In genomic region chr21:28221984-28222383, GRCh38 we compare ENCODE assay signal across 36 cellular contexts.
"Had no signal": no experiment of that assay in that cellular context is flagged by ENCODE, and none has a peak within 500 bp of the region (broad histone marks: within the 10 kb centered on the region; RNA-seq: fewer than 3 reads in every experiment).

No MANE protein-coding gene starts in this region.

- H3K9me3 ChIP-seq: adrenal gland, body of pancreas, breast epithelium had no signal

- H3K4me1 Mint-ChIP-seq: activated B cell treated with CpG ODN at 0.5 μM for 24 hours; activated CD4-positive, alpha-beta T cell treated with anti-CD3 and anti-CD28 coated beads for 36 hours; activated CD4-positive, alpha-beta T cell treated with anti-CD3 and anti-CD28 coated beads, Interleukin-2, amount 10 ng/mL, durations not matched to agents 7 days and 5 days; activated naive CD8-positive, alpha-beta T cell treated with anti-CD3 and anti-CD28 coated beads for 36 hours; activated T-helper 17 cell treated with anti-CD3 and anti-CD28 coated beads, Interleukin-2, amount 50 U/mL, for 72 hours had no signal

- H3K4me3 ChIP-seq: adrenal gland, body of pancreas, breast epithelium had no signal

- DNase-seq: activated B cell treated with CpG ODN at 0.5 μM for 24 hours; activated CD4-positive, alpha-beta T cell treated with anti-CD3 and anti-CD28 coated beads for 36 hours; activated CD4-positive, alpha-beta T cell treated with anti-CD3 and anti-CD28 coated beads for 48 hours; activated CD4-positive, alpha-beta T cell treated with anti-CD3 and anti-CD28 coated beads, Interleukin-2, amount 10 ng/mL, durations not matched to agents 7 days and 5 days; activated CD4-positive, alpha-beta T cell treated with anti-CD3 and anti-CD28 coated beads, Interleukin-2, amount 50 U/mL, for 48 hours; activated CD4-positive, CD25-positive, alpha-beta regulatory T cell treated with anti-CD3 and anti-CD28 coated beads, Interleukin-2, amount 50 U/mL, for 72 hours; activated CD8-positive, alpha-beta memory T cell treated with anti-CD3 and anti-CD28 coated beads, Interleukin-2, amount 50 U/mL, for 4 hours; activated CD8-positive, alpha-beta T cell treated with anti-CD3 and anti-CD28 coated beads for 36 hours; activated effector memory CD4-positive, alpha-beta T cell treated with anti-CD3 and anti-CD28 coated beads, Interleukin-2, amount 50 U/mL, for 16 hours; activated gamma-delta T cell treated with Interleukin-2 at 50 U/mL for 16 hours; activated naive CD4-positive, alpha-beta T cell; activated naive CD4-positive, alpha-beta T cell treated with anti-CD3 and anti-CD28 coated beads for 36 hours; activated naive CD4-positive, alpha-beta T cell treated with anti-CD3 and anti-CD28 coated beads, Interleukin-2, amount 50 U/mL, for 16 hours; activated naive CD8-positive, alpha-beta T cell treated with anti-CD3 and anti-CD28 coated beads for 36 hours; activated T-cell treated with anti-CD3 and anti-CD28 coated beads for 4 hours; activated T-cell treated with anti-CD3 and anti-CD28 coated beads, Interleukin-2, amount 50 U/mL, for 1 hour; activated T-cell treated with anti-CD3 and anti-CD28 coated beads, Interleukin-2, amount 50 U/mL, for 4 hours; activated T-cell treated with anti-CD3 and anti-CD28 coated beads, Interleukin-2, amount 50 U/mL, for 72 hours; amniotic stem cell; aorta; body of pancreas; brain microvascular endothelial cell; central memory CD4-positive, alpha-beta T cell; T-helper 1 cell; T-helper 2 cell; T-helper 9 cell had no signal

- H3K27ac ChIP-seq: adrenal gland, body of pancreas, brain microvascular endothelial cell, VCaP had no signal

- H3K9me3 Mint-ChIP-seq: activated CD4-positive, alpha-beta T cell treated with anti-CD3 and anti-CD28 coated beads, Interleukin-2, amount 10 ng/mL, durations not matched to agents 7 days and 5 days; activated CD8-positive, alpha-beta T cell treated with anti-CD3 and anti-CD28 coated beads for 36 hours; activated naive CD4-positive, alpha-beta T cell treated with anti-CD3 and anti-CD28 coated beads for 36 hours; activated naive CD4-positive, alpha-beta T cell treated with anti-CD3 and anti-CD28 coated beads, Interleukin-2, amount 50 U/mL, for 72 hours; activated naive CD8-positive, alpha-beta T cell treated with anti-CD3 and anti-CD28 coated beads for 36 hours; activated T-cell treated with anti-CD3 and anti-CD28 coated beads, Interleukin-2, amount 50 U/mL, for 4 hours; activated T-helper 1 cell treated with anti-CD3 and anti-CD28 coated beads, Interleukin-12 subunit alpha, Interleukin-12 subunit beta, Interleukin-2, Interleukin-4 antibody, amounts not matched to agents 30 ng/mL and 10 ng/mL and 1 ng/mL, durations not matched to agents 14 hours and 24 hours and 36 hours; activated T-helper 17 cell treated with anti-CD3 and anti-CD28 coated beads, Interleukin-2, amount 50 U/mL, for 72 hours; T-helper 1 cell treated with Interleukin-12 subunit alpha and Interleukin-12 subunit beta and Interleukin-4 antibody, amounts not matched to agents 30 μg/mL and 1 μg/mL, for 36 hours; T-helper 2 cell treated with Interferon-gamma antibody and Interleukin-4, amounts not matched to agents 5 μg/mL and 100 μg/mL, for 36 hours had no signal

- H3K27me3 Mint-ChIP-seq: activated B cell treated with CpG ODN at 0.5 μM for 24 hours; activated CD4-positive, alpha-beta T cell treated with anti-CD3 and anti-CD28 coated beads for 36 hours; activated CD4-positive, alpha-beta T cell treated with anti-CD3 and anti-CD28 coated beads, Interleukin-2, amount 10 ng/mL, durations not matched to agents 7 days and 5 days; activated CD8-positive, alpha-beta T cell treated with anti-CD3 and anti-CD28 coated beads for 36 hours; activated naive CD8-positive, alpha-beta T cell treated with anti-CD3 and anti-CD28 coated beads for 36 hours; activated T-helper 17 cell treated with anti-CD3 and anti-CD28 coated beads, Interleukin-2, amount 50 U/mL, for 72 hours had no signal

- H3K4me3 Mint-ChIP-seq: activated B cell treated with CpG ODN at 0.5 μM for 24 hours; activated CD4-positive, alpha-beta T cell treated with anti-CD3 and anti-CD28 coated beads for 36 hours; activated CD4-positive, alpha-beta T cell treated with anti-CD3 and anti-CD28 coated beads, Interleukin-2, amount 10 ng/mL, durations not matched to agents 7 days and 5 days; activated CD8-positive, alpha-beta T cell treated with anti-CD3 and anti-CD28 coated beads for 36 hours; activated naive CD4-positive, alpha-beta T cell treated with anti-CD3 and anti-CD28 coated beads for 36 hours; activated naive CD8-positive, alpha-beta T cell treated with anti-CD3 and anti-CD28 coated beads for 36 hours; activated T-cell treated with anti-CD3 and anti-CD28 coated beads, Interleukin-2, amount 50 U/mL, for 4 hours; activated T-cell treated with anti-CD3 and anti-CD28 coated beads, Interleukin-2, amount 50 U/mL, for 72 hours; activated T-helper 1 cell treated with anti-CD3 and anti-CD28 coated beads, Interleukin-12 subunit alpha, Interleukin-12 subunit beta, Interleukin-2, Interleukin-4 antibody, amounts not matched to agents 30 ng/mL and 10 ng/mL and 1 ng/mL, durations not matched to agents 14 hours and 24 hours and 36 hours; activated T-helper 17 cell treated with anti-CD3 and anti-CD28 coated beads, Interleukin-2, amount 50 U/mL, for 72 hours; T-helper 1 cell treated with Interleukin-12 subunit alpha and Interleukin-12 subunit beta and Interleukin-4 antibody, amounts not matched to agents 30 μg/mL and 1 μg/mL, for 36 hours; T-helper 2 cell treated with Interferon-gamma antibody and Interleukin-4, amounts not matched to agents 5 μg/mL and 100 μg/mL, for 36 hours had no signal

- ATAC-seq: activated CD4-positive, alpha-beta T cell treated with anti-CD3 and anti-CD28 coated beads for 36 hours; activated CD8-positive, alpha-beta T cell treated with anti-CD3 and anti-CD28 coated beads for 36 hours; activated naive CD4-positive, alpha-beta T cell treated with anti-CD3 and anti-CD28 coated beads, Interleukin-2, amount 50 U/mL, for 72 hours; activated T-cell treated with anti-CD3 and anti-CD28 coated beads, Interleukin-2, amount 50 U/mL, for 4 hours; activated T-cell treated with anti-CD3 and anti-CD28 coated beads, Interleukin-2, amount 50 U/mL, for 72 hours; activated T-helper 17 cell treated with anti-CD3 and anti-CD28 coated beads, Interleukin-2, amount 50 U/mL, for 72 hours; body of pancreas had no signal

- H3K4me1 ChIP-seq: adrenal gland, breast epithelium had no signal

- H3K27me3 ChIP-seq: adrenal gland, body of pancreas, brain microvascular endothelial cell, breast epithelium had no signal

- H3K36me3 Mint-ChIP-seq: activated naive CD4-positive, alpha-beta T cell treated with anti-CD3 and anti-CD28 coated beads, Interleukin-2, amount 50 U/mL, for 72 hours; activated naive CD8-positive, alpha-beta T cell treated with anti-CD3 and anti-CD28 coated beads for 36 hours had no signal

- H3K27ac Mint-ChIP-seq: activated B cell treated with CpG ODN at 0.5 μM for 24 hours; activated CD4-positive, alpha-beta T cell treated with anti-CD3 and anti-CD28 coated beads for 36 hours; activated CD4-positive, alpha-beta T cell treated with anti-CD3 and anti-CD28 coated beads, Interleukin-2, amount 10 ng/mL, durations not matched to agents 7 days and 5 days; activated CD8-positive, alpha-beta T cell treated with anti-CD3 and anti-CD28 coated beads for 36 hours; activated naive CD4-positive, alpha-beta T cell treated with anti-CD3 and anti-CD28 coated beads for 36 hours; activated naive CD4-positive, alpha-beta T cell treated with anti-CD3 and anti-CD28 coated beads, Interleukin-2, amount 50 U/mL, for 72 hours; activated naive CD8-positive, alpha-beta T cell treated with anti-CD3 and anti-CD28 coated beads for 36 hours; activated T-cell treated with anti-CD3 and anti-CD28 coated beads, Interleukin-2, amount 50 U/mL, for 72 hours; activated T-helper 1 cell treated with anti-CD3 and anti-CD28 coated beads, Interleukin-12 subunit alpha, Interleukin-12 subunit beta, Interleukin-2, Interleukin-4 antibody, amounts not matched to agents 30 ng/mL and 10 ng/mL and 1 ng/mL, durations not matched to agents 14 hours and 24 hours and 36 hours; activated T-helper 17 cell treated with anti-CD3 and anti-CD28 coated beads, Interleukin-2, amount 50 U/mL, for 72 hours; T-helper 1 cell treated with Interleukin-12 subunit alpha and Interleukin-12 subunit beta and Interleukin-4 antibody, amounts not matched to agents 30 μg/mL and 1 μg/mL, for 36 hours; T-helper 2 cell treated with Interferon-gamma antibody and Interleukin-4, amounts not matched to agents 5 μg/mL and 100 μg/mL, for 36 hours had no signal

- FAIRE-seq: astrocyte, TTC549 had no signal

- H3K36me3 ChIP-seq: adrenal gland, brain microvascular endothelial cell, breast epithelium had no signal
